36 cellular contexts compared by ENCODE assay signal in the genomic region with DNA sequence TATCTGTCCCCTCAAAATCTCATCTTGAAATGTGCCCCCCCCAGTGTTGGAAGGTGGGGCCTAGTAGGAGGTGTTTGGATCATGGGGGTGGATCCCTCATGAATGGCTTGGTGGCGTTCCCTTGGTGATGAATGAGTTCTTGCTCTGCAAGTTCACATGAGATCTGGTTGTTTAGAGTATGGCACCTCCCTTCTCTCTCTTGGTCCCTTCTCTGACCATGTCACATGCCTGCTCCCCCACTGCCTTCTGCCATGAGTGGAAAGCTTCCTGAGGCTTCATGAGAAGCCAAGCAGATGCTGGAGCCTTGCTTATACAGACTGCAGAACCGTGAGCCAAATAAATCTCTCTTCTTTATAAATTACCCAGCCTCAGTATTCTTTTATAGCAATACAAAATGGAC.
"Had no signal": no experiment of that assay in that cellular context is flagged by ENCODE, and none has a peak within 500 bp of the region (broad histone marks: within the 10 kb centered on the region; RNA-seq: fewer than 3 reads in every experiment).

No MANE protein-coding gene starts in this region.

- DNase-seq: activated B cell treated with CpG ODN at 0.5 μM for 24 hours; activated CD4-positive, alpha-beta memory T cell treated with anti-CD3 and anti-CD28 coated beads, Interleukin-2, amount 10 ng/mL, durations not matched to agents 7 days and 5 days; activated CD4-positive, alpha-beta T cell treated with anti-CD3 and anti-CD28 coated beads for 4 hours; activated CD4-positive, alpha-beta T cell treated with anti-CD3 and anti-CD28 coated beads, Interleukin-2, amount 50 U/mL, for 1 hour; activated CD4-positive, CD25-positive, alpha-beta regulatory T cell treated with anti-CD3 and anti-CD28 coated beads, Interleukin-2, amount 50 U/mL, for 72 hours; activated CD8-positive, alpha-beta memory T cell treated with anti-CD3 and anti-CD28 coated beads for 24 hours; activated CD8-positive, alpha-beta memory T cell treated with anti-CD3 and anti-CD28 coated beads, Interleukin-2, amount 10 ng/mL, durations not matched to agents 7 days and 5 days; activated CD8-positive, alpha-beta memory T cell treated with anti-CD3 and anti-CD28 coated beads, Interleukin-2, amount 50 U/mL, for 48 hours; activated effector memory CD4-positive, alpha-beta T cell treated with anti-CD3 and anti-CD28 coated beads, Interleukin-2, amount 50 U/mL, for 16 hours; activated naive CD4-positive, alpha-beta T cell; activated naive CD4-positive, alpha-beta T cell treated with anti-CD3 and anti-CD28 coated beads, Interleukin-2, amount 50 U/mL, for 16 hours; activated naive CD8-positive, alpha-beta T cell treated with anti-CD3 and anti-CD28 coated beads for 36 hours; activated T-cell treated with anti-CD3 and anti-CD28 coated beads, Interleukin-2, amount 50 U/mL, for 48 hours; amniotic stem cell; aorta; brain microvascular endothelial cell; central memory CD4-positive, alpha-beta T cell; Kasumi-1; KG1; MG63; NCI-H1048; NCI-H1436; NCI-H1694; NCI-H1930; NCI-H2081 treated with DMSO at 0.1 percent for 48 hours; NCI-H2171 treated with DMSO at 0.1 percent for 48 hours; NCI-H2227 treated with DMSO at 0.1 percent for 48 hours; NCI-H446; NCI-H510A treated with DMSO at 0.1 percent for 48 hours; NCI-H526 treated with DMSO at 0.1 percent for 48 hours; SIG-M5; SW 1271; T-helper 1 cell; T-helper 2 cell; T-helper 9 cell had no signal

- H3K4me3 Mint-ChIP-seq: activated B cell treated with CpG ODN at 0.5 μM for 24 hours; activated CD4-positive, alpha-beta memory T cell treated with anti-CD3 and anti-CD28 coated beads, Interleukin-2, amount 10 ng/mL, durations not matched to agents 7 days and 5 days; activated CD8-positive, alpha-beta memory T cell treated with anti-CD3 and anti-CD28 coated beads, Interleukin-2, amount 10 ng/mL, durations not matched to agents 7 days and 5 days; activated naive CD8-positive, alpha-beta T cell treated with anti-CD3 and anti-CD28 coated beads for 36 hours had no signal

- H3K27me3 Mint-ChIP-seq: activated B cell treated with CpG ODN at 0.5 μM for 24 hours; activated CD4-positive, alpha-beta memory T cell treated with anti-CD3 and anti-CD28 coated beads, Interleukin-2, amount 10 ng/mL, durations not matched to agents 7 days and 5 days; activated CD8-positive, alpha-beta memory T cell treated with anti-CD3 and anti-CD28 coated beads, Interleukin-2, amount 10 ng/mL, durations not matched to agents 7 days and 5 days; activated naive CD8-positive, alpha-beta T cell treated with anti-CD3 and anti-CD28 coated beads for 36 hours had no signal

- H3K27ac Mint-ChIP-seq: activated B cell treated with CpG ODN at 0.5 μM for 24 hours; activated CD4-positive, alpha-beta memory T cell treated with anti-CD3 and anti-CD28 coated beads, Interleukin-2, amount 10 ng/mL, durations not matched to agents 7 days and 5 days; activated CD8-positive, alpha-beta memory T cell treated with anti-CD3 and anti-CD28 coated beads, Interleukin-2, amount 10 ng/mL, durations not matched to agents 7 days and 5 days; activated naive CD8-positive, alpha-beta T cell treated with anti-CD3 and anti-CD28 coated beads for 36 hours had no signal

- ATAC-seq: activated CD8-positive, alpha-beta memory T cell treated with anti-CD3 and anti-CD28 coated beads, Interleukin-2, amount 10 ng/mL, durations not matched to agents 7 days and 5 days; Right ventricle myocardium inferior had no signal
